In genomic region chr12:120095356-120096135, GRCh38 we compare ENCODE assay signal across 1 cellular context.
TF ChIP-seq lines count a peak whose summit lies in the region.

No MANE protein-coding gene starts in this region.

TF ChIP-seq in GM12878, 131 proteins besides CTCF, POLR2A, EP300 and RAD21:
- TF ChIP-seq TCF3 (IDR thresholded peaks at IDR 0.05; ENCODE audit: borderline replicate concordance, insufficient read depth, low read depth, low read length) = no peak
- no peak for TF ChIP-seq SMAD5 (IDR thresholded peaks at IDR 0.05; ENCODE audit: low read depth)
- no peak for TF ChIP-seq NR2F1 (conservative IDR thresholded peaks at IDR 0.05)
